ENCODE assay signal across 23 cellular contexts in genomic region chr18:34744569-34744968, GRCh38. TPM values are rescaled to one million over a fixed set of nuclear protein-coding genes. Genes with fewer than 3 reads are reported as not detected.
DNase-seq lines count a peak whose midpoint lies in the region; ATAC-seq and TF ChIP-seq lines count a peak whose summit lies in the region.
"Had no signal": no experiment of that assay in that cellular context is flagged by ENCODE, and none has a peak within 500 bp of the region (broad histone marks: within the 10 kb centered on the region; RNA-seq: fewer than 3 reads in every experiment).

No MANE protein-coding gene starts in this region.

- no peaks in the 10 kb centered on the region for H3K27me3 ChIP-seq in layer of hippocampus (ENCODE audit: control insufficient read depth, insufficient read depth, low read length)

- peak overlapping the region; percentile 42 for H3K27ac ChIP-seq in layer of hippocampus (ENCODE audit: low read depth, low read length)
- H3K27ac ChIP-seq: RWPE1 had no signal

- TF ChIP-seq CTCF in WTC11 (IDR thresholded peaks at IDR 0.05), result no peak

- peak; percentile 35 for DNase-seq in AG20443 (ENCODE audit: low spot score)
- DNase-seq in WTC11 (ENCODE audit: low spot score), result no peak
- DNase-seq in epidermal melanocyte (ENCODE audit: insufficient read length, low spot score), result peak; percentile 30
- DNase-seq in activated T-cell treated with anti-CD3 and anti-CD28 coated beads, Interleukin-2, amount 50 U/mL, for 1 hour, result no peak
- DNase-seq in activated CD4-positive, CD25-positive, alpha-beta regulatory T cell treated with anti-CD3 and anti-CD28 coated beads, Interleukin-2, amount 50 U/mL, for 72 hours, result no peak
- DNase-seq in NCI-H1417 treated with DMSO at 0.1 percent for 48 hours (lab: John Stamatoyannopoulos, UW), result no peak
- DNase-seq: C1 segment of cervical spinal cord; CD4-positive, alpha-beta memory T cell; DMS 273 treated with DMSO at 0.1 percent for 48 hours; DMS79; H7; KBM-7; MV-4-11; NCI-H1694; NCI-H2029 treated with DMSO at 0.1 percent for 48 hours; NCI-H2227 treated with DMSO at 0.1 percent for 48 hours; NCI-H510A; NCI-H69; SHP77 had no signal

- H3K4me1 Mint-ChIP-seq in WTC11, result peaks cover 8% of the 10 kb centered on the region
- H3K4me1 Mint-ChIP-seq: CD4-positive, alpha-beta memory T cell had no signal

- no peaks in the 10 kb centered on the region for H3K36me3 Mint-ChIP-seq in WTC11
- H3K36me3 Mint-ChIP-seq: CD4-positive, alpha-beta memory T cell had no signal

- POLR2A ChIA-PET in WTC11 (lab: Charles Lee), result no interaction called here

- CTCF ChIA-PET in WTC11 (lab: Charles Lee), result interaction anchor here (1.2 kb wide), 1 partner anchor 15 kb away, joined by 5 read pairs; no protein-coding TSS in a partner anchor

- H3K27me3 Mint-ChIP-seq in WTC11 (ENCODE audit: low read depth), result no peaks in the 10 kb centered on the region

- peak overlapping the region; percentile 23; the same call in 1 of the 2 replicates for H3K27ac Mint-ChIP-seq in WTC11
- H3K27ac Mint-ChIP-seq: CD4-positive, alpha-beta memory T cell had no signal

- ATAC-seq in WTC11, result no peak
- no peak for ATAC-seq in HG03460 (IDR thresholded peaks at IDR 0.05; ENCODE audit: unreplicated experiment)

- 0 out of 2 replicates have a peak, but pooled peaks cover 10% of the 10 kb centered on the region for H3K9me3 Mint-ChIP-seq in WTC11

- no peak overlapping the region for H3K4me3 Mint-ChIP-seq in WTC11
- H3K4me3 Mint-ChIP-seq: CD4-positive, alpha-beta memory T cell had no signal

TF ChIP-seq in WTC11, 78 proteins besides CTCF, POLR2A, EP300 and RAD21 (continues in another document):
- TF ChIP-seq ZNF671 (CRISPR knock-in tag; IDR thresholded peaks at IDR 0.05), result no peak
- TF ChIP-seq SMAD4 (CRISPR knock-in tag; IDR thresholded peaks at IDR 0.05), result no peak
- TF ChIP-seq, protein P1, sequence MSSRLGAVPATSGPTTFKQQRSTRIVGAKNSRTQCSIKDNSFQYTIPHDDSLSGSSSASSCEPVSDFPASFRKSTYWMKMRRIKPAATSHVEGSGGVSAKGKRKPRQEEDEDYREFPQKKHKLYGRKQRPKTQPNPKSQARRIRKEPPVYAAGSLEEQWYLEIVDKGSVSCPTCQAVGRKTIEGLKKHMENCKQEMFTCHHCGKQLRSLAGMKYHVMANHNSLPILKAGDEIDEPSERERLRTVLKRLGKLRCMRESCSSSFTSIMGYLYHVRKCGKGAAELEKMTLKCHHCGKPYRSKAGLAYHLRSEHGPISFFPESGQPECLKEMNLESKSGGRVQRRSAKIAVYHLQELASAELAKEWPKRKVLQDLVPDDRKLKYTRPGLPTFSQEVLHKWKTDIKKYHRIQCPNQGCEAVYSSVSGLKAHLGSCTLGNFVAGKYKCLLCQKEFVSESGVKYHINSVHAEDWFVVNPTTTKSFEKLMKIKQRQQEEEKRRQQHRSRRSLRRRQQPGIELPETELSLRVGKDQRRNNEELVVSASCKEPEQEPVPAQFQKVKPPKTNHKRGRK (CRISPR knock-in tag; IDR thresholded peaks at IDR 0.05; ENCODE audit: borderline replicate concordance), result no peak
- TF ChIP-seq EMX1 (CRISPR knock-in tag; IDR thresholded peaks at IDR 0.05), result no peak
- TF ChIP-seq ATF3 (CRISPR knock-in tag; conservative IDR thresholded peaks at IDR 0.05), result no peak
- TF ChIP-seq MAX (CRISPR knock-in tag; IDR thresholded peaks at IDR 0.05), result no peak
- TF ChIP-seq, protein P2, sequence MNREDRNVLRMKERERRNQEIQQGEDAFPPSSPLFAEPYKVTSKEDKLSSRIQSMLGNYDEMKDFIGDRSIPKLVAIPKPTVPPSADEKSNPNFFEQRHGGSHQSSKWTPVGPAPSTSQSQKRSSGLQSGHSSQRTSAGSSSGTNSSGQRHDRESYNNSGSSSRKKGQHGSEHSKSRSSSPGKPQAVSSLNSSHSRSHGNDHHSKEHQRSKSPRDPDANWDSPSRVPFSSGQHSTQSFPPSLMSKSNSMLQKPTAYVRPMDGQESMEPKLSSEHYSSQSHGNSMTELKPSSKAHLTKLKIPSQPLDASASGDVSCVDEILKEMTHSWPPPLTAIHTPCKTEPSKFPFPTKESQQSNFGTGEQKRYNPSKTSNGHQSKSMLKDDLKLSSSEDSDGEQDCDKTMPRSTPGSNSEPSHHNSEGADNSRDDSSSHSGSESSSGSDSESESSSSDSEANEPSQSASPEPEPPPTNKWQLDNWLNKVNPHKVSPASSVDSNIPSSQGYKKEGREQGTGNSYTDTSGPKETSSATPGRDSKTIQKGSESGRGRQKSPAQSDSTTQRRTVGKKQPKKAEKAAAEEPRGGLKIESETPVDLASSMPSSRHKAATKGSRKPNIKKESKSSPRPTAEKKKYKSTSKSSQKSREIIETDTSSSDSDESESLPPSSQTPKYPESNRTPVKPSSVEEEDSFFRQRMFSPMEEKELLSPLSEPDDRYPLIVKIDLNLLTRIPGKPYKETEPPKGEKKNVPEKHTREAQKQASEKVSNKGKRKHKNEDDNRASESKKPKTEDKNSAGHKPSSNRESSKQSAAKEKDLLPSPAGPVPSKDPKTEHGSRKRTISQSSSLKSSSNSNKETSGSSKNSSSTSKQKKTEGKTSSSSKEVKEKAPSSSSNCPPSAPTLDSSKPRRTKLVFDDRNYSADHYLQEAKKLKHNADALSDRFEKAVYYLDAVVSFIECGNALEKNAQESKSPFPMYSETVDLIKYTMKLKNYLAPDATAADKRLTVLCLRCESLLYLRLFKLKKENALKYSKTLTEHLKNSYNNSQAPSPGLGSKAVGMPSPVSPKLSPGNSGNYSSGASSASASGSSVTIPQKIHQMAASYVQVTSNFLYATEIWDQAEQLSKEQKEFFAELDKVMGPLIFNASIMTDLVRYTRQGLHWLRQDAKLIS (CRISPR knock-in tag; IDR thresholded peaks at IDR 0.05; ENCODE audit: borderline replicate concordance), result no peak
- no peak for TF ChIP-seq ELF4 (CRISPR knock-in tag; IDR thresholded peaks at IDR 0.05; ENCODE audit: low read depth)
- no peak for TF ChIP-seq GRHL2 (CRISPR knock-in tag; IDR thresholded peaks at IDR 0.05; ENCODE audit: insufficient replicate concordance, severe bottlenecking)
- TF ChIP-seq, protein P3, sequence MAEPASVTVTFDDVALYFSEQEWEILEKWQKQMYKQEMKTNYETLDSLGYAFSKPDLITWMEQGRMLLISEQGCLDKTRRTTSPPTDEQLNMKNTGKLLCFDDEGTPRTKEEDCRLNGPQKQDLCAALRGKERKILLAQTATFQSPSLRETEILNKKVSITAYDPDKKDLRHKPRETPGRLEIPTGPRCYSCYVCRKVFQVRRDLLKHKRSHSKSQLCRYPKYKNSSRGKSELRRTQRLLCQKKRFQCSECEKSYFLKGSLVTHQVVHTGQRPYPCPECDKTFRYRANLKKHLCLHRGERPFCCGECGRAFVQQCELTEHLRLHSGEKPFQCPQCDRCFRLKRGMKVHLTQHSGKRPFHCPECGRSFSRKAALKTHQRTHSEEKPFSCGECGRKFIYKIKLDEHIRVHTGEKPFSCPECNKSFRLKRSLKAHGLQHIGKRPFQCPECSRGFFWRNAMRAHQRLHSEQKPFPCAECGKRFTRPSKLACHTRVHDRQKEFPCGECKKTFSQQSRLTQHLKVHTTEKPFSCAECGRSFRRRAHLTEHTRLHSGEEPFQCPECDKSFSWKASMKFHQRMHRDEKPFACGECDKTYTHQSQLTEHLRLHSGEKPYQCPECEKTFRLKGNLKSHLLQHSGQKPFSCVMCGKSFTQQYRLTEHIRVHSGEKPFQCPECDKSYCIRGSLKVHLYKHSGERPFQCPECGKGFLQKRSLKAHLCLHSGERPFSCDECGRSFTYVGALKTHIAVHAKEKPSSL (CRISPR knock-in tag; conservative IDR thresholded peaks at IDR 0.05), result no peak
- TF ChIP-seq FOXP4 (CRISPR knock-in tag; IDR thresholded peaks at IDR 0.05), result no peak
- TF ChIP-seq, protein P4, sequence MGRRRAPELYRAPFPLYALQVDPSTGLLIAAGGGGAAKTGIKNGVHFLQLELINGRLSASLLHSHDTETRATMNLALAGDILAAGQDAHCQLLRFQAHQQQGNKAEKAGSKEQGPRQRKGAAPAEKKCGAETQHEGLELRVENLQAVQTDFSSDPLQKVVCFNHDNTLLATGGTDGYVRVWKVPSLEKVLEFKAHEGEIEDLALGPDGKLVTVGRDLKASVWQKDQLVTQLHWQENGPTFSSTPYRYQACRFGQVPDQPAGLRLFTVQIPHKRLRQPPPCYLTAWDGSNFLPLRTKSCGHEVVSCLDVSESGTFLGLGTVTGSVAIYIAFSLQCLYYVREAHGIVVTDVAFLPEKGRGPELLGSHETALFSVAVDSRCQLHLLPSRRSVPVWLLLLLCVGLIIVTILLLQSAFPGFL (CRISPR knock-in tag; IDR thresholded peaks at IDR 0.05; ENCODE audit: borderline replicate concordance), result no peak
- TF ChIP-seq E2F5 (CRISPR knock-in tag; IDR thresholded peaks at IDR 0.05), result no peak

RNA-seq across cellular contexts. Expression of gene DTNA, which starts 34.5 kb away (rescaled TPM):
- 16.1 to 16.9 TPM (median 16.2 TPM) in 3 replicates for total RNA-seq in WTC11 (2021)
- total RNA-seq: MCF 10A had no signal

Comparison
In these comparisons a context has a peak if more than half of its experiments do, and no peak if none do; other contexts are left out.
1. DNase-seq: peak in AG20443 (single experiment) and epidermal melanocyte (single experiment); none in WTC11 (single experiment), activated T-cell treated with anti-CD3 and anti-CD28 coated beads, Interleukin-2, amount 50 U/mL, for 1 hour (single experiment), activated CD4-positive, CD25-positive, alpha-beta regulatory T cell treated with anti-CD3 and anti-CD28 coated beads, Interleukin-2, amount 50 U/mL, for 72 hours (single experiment) and NCI-H1417 treated with DMSO at 0.1 percent for 48 hours (single experiment).